In the genomic region with DNA sequence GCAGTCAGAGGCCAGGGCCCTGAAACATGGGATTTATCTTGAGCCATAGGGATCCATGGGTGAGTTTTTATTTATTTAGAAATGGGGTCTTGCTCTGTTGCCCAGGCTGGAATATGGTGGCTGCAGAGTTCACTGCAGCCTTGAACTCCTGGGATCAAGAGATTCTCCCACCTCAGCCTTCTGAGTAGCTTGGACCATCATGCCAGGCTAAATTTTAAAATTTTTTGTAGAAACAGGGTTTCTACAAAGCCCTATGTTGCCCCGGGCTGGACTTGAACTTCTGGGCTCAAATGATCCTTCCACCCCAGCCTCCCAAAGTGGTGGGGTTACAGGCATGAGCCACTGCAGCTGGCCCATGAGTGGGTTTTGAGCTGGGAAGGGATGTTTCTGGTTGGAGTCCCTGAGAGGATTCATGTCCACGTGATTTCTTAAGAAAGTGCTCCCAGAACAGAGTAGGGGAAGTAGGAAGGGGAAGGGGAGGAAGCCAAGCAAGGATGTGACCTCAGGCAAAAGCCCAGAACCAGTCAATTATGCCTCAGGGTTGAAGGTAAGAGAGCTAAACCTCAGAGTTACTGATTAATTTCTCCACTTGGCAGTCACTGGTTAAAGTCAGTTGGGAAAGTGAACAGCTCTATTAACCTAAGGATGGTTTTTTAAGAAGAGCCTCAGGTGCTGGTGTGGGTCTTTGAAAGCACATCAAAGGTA, we compare ENCODE assay signal across 1 cellular context.
A peak's percentile ranks its signal among the peaks of the same experiment; 100 is the strongest.
TF ChIP-seq lines count a peak whose summit lies in the region.

No MANE protein-coding gene starts in this region.

TF ChIP-seq in HEK293, 187 proteins besides CTCF, POLR2A, EP300 and RAD21 (continued from another document):
- TF ChIP-seq, protein P1, sequence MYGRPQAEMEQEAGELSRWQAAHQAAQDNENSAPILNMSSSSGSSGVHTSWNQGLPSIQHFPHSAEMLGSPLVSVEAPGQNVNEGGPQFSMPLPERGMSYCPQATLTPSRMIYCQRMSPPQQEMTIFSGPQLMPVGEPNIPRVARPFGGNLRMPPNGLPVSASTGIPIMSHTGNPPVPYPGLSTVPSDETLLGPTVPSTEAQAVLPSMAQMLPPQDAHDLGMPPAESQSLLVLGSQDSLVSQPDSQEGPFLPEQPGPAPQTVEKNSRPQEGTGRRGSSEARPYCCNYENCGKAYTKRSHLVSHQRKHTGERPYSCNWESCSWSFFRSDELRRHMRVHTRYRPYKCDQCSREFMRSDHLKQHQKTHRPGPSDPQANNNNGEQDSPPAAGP (tag by site-specific recombination; IDR thresholded peaks at IDR 0.05): no peak
- TF ChIP-seq ZNF121 (tag by site-specific recombination; IDR thresholded peaks at IDR 0.05): peak; percentile 82
